1 cellular context compared by ENCODE assay signal in genomic region chr16:67841816-67842508, GRCh38.
A peak's percentile ranks its signal among the peaks of the same experiment; 100 is the strongest.
TF ChIP-seq lines count a peak whose summit lies in the region.

Gene THAP11, plus strand, starts transcription at chr16:67842320. Its CDS starts 235 bp downstream, at chr16:67842555.

TF ChIP-seq in K562, 482 proteins besides CTCF, POLR2A, EP300 and RAD21 (continued from another document and continues in another):
- TF ChIP-seq ARID4B (CRISPR knock-in tag; IDR thresholded peaks at IDR 0.05) (peak; percentile 68; the same call in 1 of the 2 replicates), TSC22D4 (tag; IDR thresholded peaks at IDR 0.05) (no peak), ZNF23 (CRISPR knock-in tag; IDR thresholded peaks at IDR 0.05) (no peak), GATA2 (CRISPR knock-in tag; IDR thresholded peaks at IDR 0.05) (no peak), ZBTB34 (CRISPR knock-in tag; IDR thresholded peaks at IDR 0.05) (no peak), ESRRA (IDR thresholded peaks at IDR 0.05; ENCODE audit: borderline replicate concordance, low read depth) (peak; percentile 11; the same call in 1 of the 2 replicates), PTTG1 (tag; IDR thresholded peaks at IDR 0.05; ENCODE audit: low read depth) (no peak), RBFOX2 (IDR thresholded peaks at IDR 0.05; ENCODE audit: low read depth, low read length) (peak; percentile 89), KDM4B (IDR thresholded peaks at IDR 0.05; ENCODE audit: borderline replicate concordance in 2 of 2, low read depth in 1 of 2) (no peak; a peak in 1 of 4 replicates), POLR2AphosphoS2 (IDR thresholded peaks at IDR 0.05; ENCODE audit: low read length) (no peak), ZBTB26 (CRISPR knock-in tag; IDR thresholded peaks at IDR 0.05) (no peak), ZNF444 (CRISPR knock-in tag; IDR thresholded peaks at IDR 0.05) (no peak), MEIS2 (IDR thresholded peaks at IDR 0.05; ENCODE audit: partially characterized antibody) (peak; percentile 85), NR2F6 (CRISPR knock-in tag; IDR thresholded peaks at IDR 0.05) (no peak), PTBP1 (IDR thresholded peaks at IDR 0.05; ENCODE audit: low read depth, low read length) (no peak), ZSCAN29 (IDR thresholded peaks at IDR 0.05) (no peak), ZNF175 (CRISPR knock-in tag; IDR thresholded peaks at IDR 0.05; ENCODE audit: low read depth) (0 out of 2 replicates have a peak, but pooled peaks have one; percentile 24), ZFPM2 (CRISPR knock-in tag; IDR thresholded peaks at IDR 0.05) (no peak), BRCA1 (IDR thresholded peaks at IDR 0.05) (no peak), BRCA1 (CRISPR knock-in tag; IDR thresholded peaks at IDR 0.05) (no peak), ZNF24 (IDR thresholded peaks at IDR 0.05) (0 out of 2 replicates have a peak, but pooled peaks have one; percentile 18), HMGXB4 (CRISPR knock-in tag; IDR thresholded peaks at IDR 0.05) (no peak; the same call in 1 of the 2 replicates), ZNF639 (CRISPR knock-in tag; conservative IDR thresholded peaks at IDR 0.05 in 1 of 2, IDR thresholded peaks at IDR 0.05 in 1 of 2) (no peak; a peak in 1 of 4 replicates), CREM (IDR thresholded peaks at IDR 0.05; ENCODE audit: low read depth) (peak; percentile 85), ID3 (CRISPR knock-in tag; IDR thresholded peaks at IDR 0.05) (no peak), ID3 (tag; IDR thresholded peaks at IDR 0.05) (peak; percentile 62; the same call in 1 of the 2 replicates), ZNF592 (IDR thresholded peaks at IDR 0.05) (peak; percentile 77), TAF15 (IDR thresholded peaks at IDR 0.05; ENCODE audit: low read depth, low read length) (no peak), HDAC3 (IDR thresholded peaks at IDR 0.05; ENCODE audit: borderline replicate concordance, partially characterized antibody) (no peak), E2F6 (IDR thresholded peaks at IDR 0.05; ENCODE audit: borderline replicate concordance in 1 of 2, extremely low read depth in 1 of 2, insufficient read depth in 1 of 2, insufficient read length in 1 of 2, low read depth in 1 of 2, low read length in 1 of 2, poor library complexity in 1 of 2, severe bottlenecking in 1 of 2) (peak in 1 of 2 experiments; percentile 77), THRAP3 (IDR thresholded peaks at IDR 0.05; ENCODE audit: borderline replicate concordance) (no peak), PML (IDR thresholded peaks at IDR 0.05; ENCODE audit: low read length) (peak; percentile 78), ZNF766 (CRISPR knock-in tag; conservative IDR thresholded peaks at IDR 0.05) (0 out of 2 replicates have a peak, but pooled peaks have one; percentile 43), SAFB2 (IDR thresholded peaks at IDR 0.05; ENCODE audit: borderline replicate concordance, low read depth, low read length, severe bottlenecking) (no peak), CXXC5 (CRISPR knock-in tag; IDR thresholded peaks at IDR 0.05) (peak; percentile 78), EP400 (IDR thresholded peaks at IDR 0.05) (peak; percentile 46; the same call in 1 of the 2 replicates), FOXP1 (CRISPR knock-in tag; IDR thresholded peaks at IDR 0.05) (no peak), ZNF134 (CRISPR knock-in tag; conservative IDR thresholded peaks at IDR 0.05) (no peak), SRF (CRISPR knock-in tag; IDR thresholded peaks at IDR 0.05) (peak in 1 of 2 experiments; percentile 86; a peak in 2 of 4 replicates), CTCFL (IDR thresholded peaks at IDR 0.05; ENCODE audit: borderline replicate concordance, insufficient read depth, low read depth, low read length, poor library complexity, severe bottlenecking) (peak; percentile 72), HDAC6 (IDR thresholded peaks at IDR 0.05; ENCODE audit: low read depth, low read length) (no peak), CEBPB (tag; IDR thresholded peaks at IDR 0.05) (no peak), OTX1 (CRISPR knock-in tag; IDR thresholded peaks at IDR 0.05) (no peak), CTBP1 (IDR thresholded peaks at IDR 0.05; ENCODE audit: borderline replicate concordance) (peak; percentile 56; the same call in 1 of the 2 replicates), THRB (CRISPR knock-in tag; conservative IDR thresholded peaks at IDR 0.05) (no peak), PHF21A (IDR thresholded peaks at IDR 0.05; ENCODE audit: borderline replicate concordance, low read depth) (no peak), MTA3 (IDR thresholded peaks at IDR 0.05; ENCODE audit: borderline replicate concordance) (no peak), SUPT5H (IDR thresholded peaks at IDR 0.05) (peak; percentile 82)
